In genomic region chr2:190887089-190887488, GRCh38 we compare ENCODE assay signal across 8 cellular contexts. TPM values are rescaled to one million over a fixed set of nuclear protein-coding genes. Genes with fewer than 3 reads are reported as not detected.
A peak's percentile ranks its signal among the peaks of the same experiment; 100 is the strongest.
DNase-seq lines count a peak whose midpoint lies in the region; ATAC-seq and TF ChIP-seq lines count a peak whose summit lies in the region.

No MANE protein-coding gene starts in this region.

- DNase-seq in activated T-cell treated with anti-CD3 and anti-CD28 coated beads, Interleukin-2, amount 50 U/mL, for 4 hours: no peak
- no peak for DNase-seq in activated T-cell treated with anti-CD3 and anti-CD28 coated beads, Interleukin-2, amount 50 U/mL, for 48 hours
- no peak for DNase-seq in activated naive CD8-positive, alpha-beta T cell treated with anti-CD3 and anti-CD28 coated beads for 36 hours
- no peak for DNase-seq in thyroid gland
- DNase-seq in retina: no peak
- DNase-seq in SKM-1 (lab: John Stamatoyannopoulos, UW; ENCODE audit: unreplicated experiment): no peak
- no peak for DNase-seq in NCI-H524 (lab: John Stamatoyannopoulos, UW)

- peak; percentile 60 to 65 for ATAC-seq in activated T-cell treated with anti-CD3 and anti-CD28 coated beads, Interleukin-2, amount 50 U/mL, for 4 hours
- ATAC-seq in HG03039 (IDR thresholded peaks at IDR 0.05; ENCODE audit: unreplicated experiment): peak; percentile 56

- H3K4me1 Mint-ChIP-seq in activated T-cell treated with anti-CD3 and anti-CD28 coated beads, Interleukin-2, amount 50 U/mL, for 4 hours (ENCODE audit: low read depth): peaks cover 67% of the 10 kb centered on the region
- peaks cover 73% of the 10 kb centered on the region for H3K4me1 Mint-ChIP-seq in activated naive CD8-positive, alpha-beta T cell treated with anti-CD3 and anti-CD28 coated beads for 36 hours

- peaks cover 47% of the 10 kb centered on the region for H3K36me3 Mint-ChIP-seq in activated T-cell treated with anti-CD3 and anti-CD28 coated beads, Interleukin-2, amount 50 U/mL, for 4 hours (ENCODE audit: insufficient read depth)
- H3K36me3 Mint-ChIP-seq in activated naive CD8-positive, alpha-beta T cell treated with anti-CD3 and anti-CD28 coated beads for 36 hours: peaks cover 58% of the 10 kb centered on the region

- H3K9me3 ChIP-seq in thyroid gland: no peaks in the 10 kb centered on the region

- H3K27ac ChIP-seq in thyroid gland: peak overlapping the region in 2 of 3 donors; percentile 8 to 34

- H3K27me3 Mint-ChIP-seq in activated T-cell treated with anti-CD3 and anti-CD28 coated beads, Interleukin-2, amount 50 U/mL, for 4 hours (ENCODE audit: low read depth): no peaks in the 10 kb centered on the region
- no peaks in the 10 kb centered on the region for H3K27me3 Mint-ChIP-seq in activated naive CD8-positive, alpha-beta T cell treated with anti-CD3 and anti-CD28 coated beads for 36 hours

- peak overlapping the region; percentile 58 for H3K4me3 Mint-ChIP-seq in activated T-cell treated with anti-CD3 and anti-CD28 coated beads, Interleukin-2, amount 50 U/mL, for 4 hours
- no peak overlapping the region for H3K4me3 Mint-ChIP-seq in activated naive CD8-positive, alpha-beta T cell treated with anti-CD3 and anti-CD28 coated beads for 36 hours

- H3K4me1 ChIP-seq in thyroid gland: peaks cover 56 to 78% of the 10 kb centered on the region in 2 donors

- H3K27me3 ChIP-seq in thyroid gland: no peaks in the 10 kb centered on the region

- TF ChIP-seq CTCF in thyroid gland (IDR thresholded peaks at IDR 0.05): no peak

- 67 to 78% methylated on average over 2 of the region's 2 CpGs for WGBS in thyroid gland, 2 donors

- H3K9me3 Mint-ChIP-seq in activated T-cell treated with anti-CD3 and anti-CD28 coated beads, Interleukin-2, amount 50 U/mL, for 4 hours: no peaks in the 10 kb centered on the region
- no peaks in the 10 kb centered on the region for H3K9me3 Mint-ChIP-seq in activated naive CD8-positive, alpha-beta T cell treated with anti-CD3 and anti-CD28 coated beads for 36 hours

- H3K27ac Mint-ChIP-seq in activated naive CD8-positive, alpha-beta T cell treated with anti-CD3 and anti-CD28 coated beads for 36 hours: peak overlapping the region; percentile 20

- H3K36me3 ChIP-seq in thyroid gland: no peaks in the 10 kb centered on the region

- no peak for TF ChIP-seq POLR2A in thyroid gland (IDR thresholded peaks at IDR 0.05)

- intact Hi-C loops in thyroid gland (cut with DNase I): no loop called here

- no peak overlapping the region for H3K4me3 ChIP-seq in thyroid gland (replicated peaks in 1 of 3)

RNA-seq across cellular contexts. Expression of gene GLS, which starts 6.5 kb away (rescaled TPM):
- 100 to 1,000 TPM; 371 to 409 (median 377) TPM for total RNA-seq in activated T-cell treated with anti-CD3 and anti-CD28 coated beads, Interleukin-2, amount 50 U/mL, for 4 hours
- total RNA-seq in activated naive CD8-positive, alpha-beta T cell treated with anti-CD3 and anti-CD28 coated beads for 36 hours: 100 to 1,000 TPM; 192 to 201 TPM
- total RNA-seq in thyroid gland: 100 to 1,000 TPM; 175 to 274 (median 197) TPM
